ENCODE assay signal across 27 cellular contexts in the genomic region with DNA sequence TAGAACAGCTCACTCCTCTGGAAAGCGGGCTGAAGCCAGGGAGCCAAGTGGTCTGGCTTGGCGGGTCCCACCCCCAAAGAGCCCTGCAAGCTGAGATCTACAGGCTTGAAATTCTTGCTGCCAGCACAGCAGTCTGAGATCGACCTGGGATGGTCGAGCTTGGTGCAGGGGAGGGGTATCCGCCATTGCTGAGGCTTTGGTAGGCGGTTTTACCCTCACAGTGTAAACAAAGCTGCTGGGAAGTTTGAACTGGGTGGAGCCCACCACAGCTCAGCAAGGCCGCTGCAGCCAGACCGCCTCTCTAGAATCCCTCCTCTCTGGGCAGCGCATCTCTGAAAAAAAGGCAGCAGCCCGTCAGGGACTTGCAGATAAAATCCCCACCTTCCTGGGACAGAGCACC.
"Had no signal": no experiment of that assay in that cellular context is flagged by ENCODE, and none has a peak within 500 bp of the region (broad histone marks: within the 10 kb centered on the region; RNA-seq: fewer than 3 reads in every experiment).

No MANE protein-coding gene starts in this region.

- ATAC-seq: effector memory CD8-positive, alpha-beta T cell; esophagus mucosa; gastrocnemius medialis; left cardiac atrium; left lung; left ventricle myocardium superior; lower lobe of right lung had no signal

- DNase-seq: colonic mucosa; cortex of kidney; effector CD8-positive, alpha-beta T cell; effector memory CD8-positive, alpha-beta T cell; endodermal cell; erythroblast; esophagus squamous epithelium; foreskin fibroblast; foreskin melanocyte; gastrocnemius medialis; glutamatergic neuron; head of caudate nucleus; heart right ventricle; hippocampal formation; left cardiac atrium; left lung; left ventricle myocardium superior; lower lobe of right lung; mesendoderm; midbrain had no signal

- H3K4me1 Mint-ChIP-seq: endodermal cell had no signal

- H3K9me3 ChIP-seq: colonic mucosa, gastrocnemius medialis had no signal

- FAIRE-seq: endometrium, islet of Langerhans, keratinocyte had no signal

- H3K27me3 Mint-ChIP-seq: dendritic cell treated with granulocyte-macrophage colony-stimulating factor and Interleukin-4, amounts not matched to agents 40 ng/mL and 50 ng/mL, for 4 days; effector memory CD8-positive, alpha-beta T cell; memory B cell had no signal

- H3K27me3 ChIP-seq: colonic mucosa, esophagus squamous epithelium, gastrocnemius medialis, heart right ventricle, left lung had no signal

- H3K4me1 ChIP-seq: colonic mucosa, esophagus squamous epithelium, gastrocnemius medialis, left lung, lower lobe of right lung had no signal

- H3K4me3 ChIP-seq: colonic mucosa, esophagus squamous epithelium, gastrocnemius medialis, heart right ventricle, left lung, lower lobe of right lung had no signal

- H3K4me3 Mint-ChIP-seq: dendritic cell treated with granulocyte-macrophage colony-stimulating factor and Interleukin-4, amounts not matched to agents 40 ng/mL and 50 ng/mL, for 4 days; effector memory CD8-positive, alpha-beta T cell; endodermal cell; memory B cell had no signal

- H3K9me3 Mint-ChIP-seq: effector memory CD8-positive, alpha-beta T cell had no signal

- H3K27ac Mint-ChIP-seq: dendritic cell treated with granulocyte-macrophage colony-stimulating factor and Interleukin-4, amounts not matched to agents 40 ng/mL and 50 ng/mL, for 4 days; effector memory CD8-positive, alpha-beta T cell; endodermal cell; memory B cell had no signal

- H3K27ac ChIP-seq: colonic mucosa, epithelial cell of prostate, esophagus squamous epithelium, gastrocnemius medialis, heart right ventricle, left lung, lower lobe of right lung had no signal

- H3K36me3 ChIP-seq: colonic mucosa had no signal
